In the genomic region with DNA sequence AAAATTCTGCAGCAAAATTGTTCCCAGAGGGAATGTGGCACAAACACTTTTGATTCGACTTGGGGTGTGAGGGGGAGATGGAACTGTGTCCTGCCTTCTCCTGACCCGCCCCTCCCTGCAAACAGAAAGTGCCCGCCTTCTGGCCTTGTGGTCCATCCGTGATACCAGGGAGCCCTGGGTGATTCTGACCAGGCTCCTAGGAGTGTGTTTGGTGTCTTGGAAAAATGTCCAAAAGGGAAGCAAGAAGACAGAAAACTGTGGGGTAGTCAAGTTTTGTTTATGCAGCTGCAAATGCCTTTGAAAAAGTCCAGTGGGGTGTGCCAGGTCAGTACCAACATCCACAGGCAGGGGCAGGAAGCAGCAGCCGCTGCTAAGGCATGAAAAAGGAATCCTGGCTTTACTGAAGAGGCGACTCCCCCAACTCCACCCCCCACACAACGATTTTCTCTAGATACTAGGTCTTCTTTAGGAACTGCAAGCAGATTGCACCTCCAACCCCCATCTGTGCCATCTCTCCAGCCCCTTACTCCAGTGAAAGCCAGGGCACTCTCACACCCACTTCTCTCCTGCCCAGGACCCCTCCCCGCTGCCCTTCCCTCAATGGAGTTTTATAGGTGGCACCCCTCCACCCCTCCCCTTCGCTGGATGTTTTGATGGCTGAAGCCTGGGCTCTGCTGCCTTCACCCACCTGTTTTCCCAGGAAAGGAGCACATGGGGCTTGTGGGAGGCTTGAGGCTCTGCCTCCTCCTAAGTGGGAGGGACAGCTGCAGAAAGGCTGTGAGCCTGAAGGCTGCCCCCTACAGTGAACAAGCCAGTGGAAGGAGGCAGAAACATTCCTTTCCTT, we compare ENCODE assay signal across 9 cellular contexts.
DNase-seq lines count a peak whose midpoint lies in the region; ATAC-seq and TF ChIP-seq lines count a peak whose summit lies in the region.
"Had no signal": no experiment of that assay in that cellular context is flagged by ENCODE, and none has a peak within 500 bp of the region (broad histone marks: within the 10 kb centered on the region; RNA-seq: fewer than 3 reads in every experiment).

No MANE protein-coding gene starts in this region.

- POLR2A ChIA-PET in BJ (lab: Charles Lee), result no interaction called here

- TF ChIP-seq CTCF in BJ (IDR thresholded peaks at IDR 0.05; ENCODE audit: insufficient read depth, low read depth, low read length) (peak; percentile 62), cardiac fibroblast (IDR thresholded peaks at IDR 0.05; ENCODE audit: low read depth, low read length) (peak; percentile 63), mucosa of descending colon (IDR thresholded peaks at IDR 0.05) (no peak)

- peak; percentile 16 for ATAC-seq in mucosa of descending colon
- ATAC-seq in GM19463 (IDR thresholded peaks at IDR 0.05; ENCODE audit: unreplicated experiment), result no peak

- no peaks in the 10 kb centered on the region for H3K27me3 ChIP-seq in BJ (ENCODE audit: control insufficient read depth, insufficient read depth, low read length)

- H3K9me3 ChIP-seq in mucosa of descending colon, result no peaks in the 10 kb centered on the region

- H3K4me3 ChIP-seq in BJ (ENCODE audit: low read depth, low read length) (no peak overlapping the region), cardiac fibroblast (replicated peaks in 1 of 2; ENCODE audit: low read depth in 2 of 2, low read length in 2 of 2) (no peak overlapping the region), mucosa of descending colon (no peak overlapping the region)

- H3K4me1 ChIP-seq in mucosa of descending colon (ENCODE audit: low read depth), result no peaks in the 10 kb centered on the region

- CTCF ChIA-PET in BJ (lab: Yijun Ruan, JAX), result interaction anchor here (0.7 to 1.7 kb wide), 8 partner anchors 10 to 164 kb away, joined by 3 to 7 read pairs (median 3); partner anchors contain the start of gene DAPK2

- DNase-seq in BJ (ENCODE audit: low read depth) (no peak), LHCN-M2 (ENCODE audit: low read depth) (peak; percentile 81), cardiac fibroblast (ENCODE audit: low read depth in 2 of 2) (peak; percentile 53 to 55), mucosa of descending colon (no peak), inferior parietal cortex (ENCODE audit: extremely low spot score) (no peak), HuH-7.5 (ENCODE audit: low spot score) (no peak)
- DNase-seq in activated T-cell treated with anti-CD3 and anti-CD28 coated beads, Interleukin-2, amount 50 U/mL, for 48 hours, result no peak
- DNase-seq: NCI-H1092 treated with DMSO at 0.1 percent for 48 hours had no signal

- H3K36me3 ChIP-seq in BJ (ENCODE audit: control insufficient read depth, insufficient read depth, low read length) (no peaks in the 10 kb centered on the region; the same call in none of the 2 replicates), mucosa of descending colon (ENCODE audit: low read depth) (no peaks in the 10 kb centered on the region)

- intact Hi-C loops in mucosa of descending colon (cut with DNase I, micrococcal nuclease), result no loop called here

Comparison
In these comparisons a context has a peak if more than half of its experiments do, and no peak if none do; other contexts are left out.
1. DNase-seq: peak in LHCN-M2 (single experiment) and cardiac fibroblast (2 of 2); none in BJ (single experiment), mucosa of descending colon (0 of 3), activated T-cell treated with anti-CD3 and anti-CD28 coated beads, Interleukin-2, amount 50 U/mL, for 48 hours (0 of 2), inferior parietal cortex (single experiment) and HuH-7.5 (single experiment).